16 cellular contexts compared by ENCODE assay signal in the genomic region with DNA sequence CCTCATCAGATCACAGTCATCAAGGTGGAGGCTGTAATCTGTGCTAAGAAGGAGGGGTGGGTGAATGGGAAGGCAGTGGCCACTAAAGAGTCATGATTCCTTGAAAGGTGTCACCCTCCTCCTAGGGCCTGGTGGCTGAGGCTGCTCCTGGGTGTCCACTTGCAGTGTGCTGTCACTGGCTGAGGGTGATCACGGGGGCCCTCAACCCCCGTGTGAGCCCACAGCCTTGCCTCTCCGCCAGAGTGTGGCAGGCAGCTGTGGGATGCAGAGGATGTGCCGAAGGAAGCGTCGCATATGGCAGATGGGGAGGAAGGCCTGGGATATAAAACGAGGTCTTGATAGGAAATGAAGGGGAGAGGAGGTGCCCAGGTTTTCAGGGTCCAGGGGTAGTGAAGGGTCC.
"Had no signal": no experiment of that assay in that cellular context is flagged by ENCODE, and none has a peak within 500 bp of the region (broad histone marks: within the 10 kb centered on the region; RNA-seq: fewer than 3 reads in every experiment).

No MANE protein-coding gene starts in this region.

- H3K27ac Mint-ChIP-seq: activated naive CD8-positive, alpha-beta T cell treated with anti-CD3 and anti-CD28 coated beads, Interleukin-2, amount 50 U/mL, for 24 hours had no signal

- H3K36me3 ChIP-seq: tibial nerve had no signal

- H3K4me3 ChIP-seq: lung, tibial nerve had no signal

- H3K4me3 Mint-ChIP-seq: activated CD8-positive, alpha-beta T cell treated with anti-CD3 and anti-CD28 coated beads, Interleukin-2, amount 10 ng/mL, durations not matched to agents 7 days and 5 days; activated naive CD8-positive, alpha-beta T cell treated with anti-CD3 and anti-CD28 coated beads, Interleukin-2, amount 50 U/mL, for 24 hours; naive B cell had no signal

- ATAC-seq: esophagus mucosa had no signal

- H3K4me1 ChIP-seq: tibial nerve had no signal

- H3K36me3 Mint-ChIP-seq: naive B cell had no signal

- H3K27ac ChIP-seq: tibial nerve, VCaP had no signal

- DNase-seq: activated CD8-positive, alpha-beta memory T cell treated with anti-CD3 and anti-CD28 coated beads, Interleukin-2, amount 50 U/mL, for 4 hours; activated CD8-positive, alpha-beta T cell treated with anti-CD3 and anti-CD28 coated beads, Interleukin-2, amount 10 ng/mL, durations not matched to agents 7 days and 5 days; activated naive CD4-positive, alpha-beta T cell; aorta; naive B cell; retina; stimulated activated CD4-positive, alpha-beta T cell treated with anti-CD3 and anti-CD28 coated beads, Interleukin-4, amount 100 ng/mL, for 1 hour; stimulated activated naive CD4-positive, alpha-beta T cell treated with Interleukin-2 at 50 U/mL for 16 hours; substantia nigra had no signal

- FAIRE-seq: bronchial epithelial cell, islet of Langerhans had no signal
